Comparison of ENCODE assay signal across 7 cellular contexts in genomic region chr1:52633291-52633754, GRCh38. TPM values are rescaled to one million over a fixed set of nuclear protein-coding genes. Genes with fewer than 3 reads are reported as not detected.
DNase-seq lines count a peak whose midpoint lies in the region; ATAC-seq and TF ChIP-seq lines count a peak whose summit lies in the region.

No MANE protein-coding gene starts in this region.

- H3K79me2 ChIP-seq in H9 (ENCODE audit: insufficient read depth, low read length) (no peaks in the 10 kb centered on the region), parathyroid adenoma (no peaks in the 10 kb centered on the region)

- no peaks in the 10 kb centered on the region for H3K36me3 ChIP-seq in parathyroid adenoma (ENCODE audit: control insufficient read depth, insufficient read depth, low read length)

- H3K4me1 ChIP-seq in H9 (ENCODE audit: insufficient read depth, low read length) (no peaks in the 10 kb centered on the region; the same call in 1 of the 2 replicates), parathyroid adenoma (no peaks in the 10 kb centered on the region)

- H3K27me3 ChIP-seq in H9 (ENCODE audit: insufficient read depth, low read length) (peaks cover 30% of the 10 kb centered on the region), parathyroid adenoma (ENCODE audit: control insufficient read depth, insufficient read depth, low read length) (peaks cover 5% of the 10 kb centered on the region)

- no peak overlapping the region for H3T11ph ChIP-seq in H9 (ENCODE audit: low read length)

- peaks cover 0 to 8% (median 7%) of the 10 kb centered on the region in 3 experiments; a peak in 3 of 7 replicates for H3K36me3 Mint-ChIP-seq in H9 (ENCODE audit: insufficient read depth in 1 of 3, low read depth in 3 of 3)
- H3K36me3 Mint-ChIP-seq in activated CD4-positive, alpha-beta memory T cell treated with anti-CD3 and anti-CD28 coated beads, Interleukin-2, amount 10 ng/mL, durations not matched to agents 7 days and 5 days (ENCODE audit: low read depth): peaks cover 28% of the 10 kb centered on the region

- DNase-seq in H9 (peak; percentile 59), epithelial cell of proximal tubule (ENCODE audit: low read depth) (no peak)
- DNase-seq in activated CD4-positive, alpha-beta memory T cell treated with anti-CD3 and anti-CD28 coated beads, Interleukin-2, amount 10 ng/mL, durations not matched to agents 7 days and 5 days: peak; percentile 35

- H2BK20ac ChIP-seq in H9 (ENCODE audit: low read depth, low read length, poor library complexity, severe bottlenecking): no peak overlapping the region

- H2BK5ac ChIP-seq in H9 (ENCODE audit: insufficient read length, low read length): no peak overlapping the region

- H2AK5ac ChIP-seq in H9 (ENCODE audit: insufficient read length, low read length): no peak overlapping the region

- CTCF ChIA-PET in activated CD4-positive, alpha-beta memory T cell treated with anti-CD3 and anti-CD28 coated beads, Interleukin-2, amount 10 ng/mL, durations not matched to agents 7 days and 5 days (lab: Charles Lee): interaction anchor here (0.7 to 1.9 kb wide), 4 partner anchors 13 to 266 kb away, joined by 3 to 6 read pairs (median 6); partner anchors contain the start of genes ORC1 and PRPF38A

- no peaks in the 10 kb centered on the region for H3K9me3 ChIP-seq in H9 (ENCODE audit: control insufficient read depth, low read depth, low read length)
- no peaks in the 10 kb centered on the region for H3K9me3 ChIP-seq in parathyroid adenoma (ENCODE audit: control insufficient read depth, low read length)

- H3K27me3 Mint-ChIP-seq in H9 (ENCODE audit: low read depth): peaks cover 79% of the 10 kb centered on the region
- H3K27me3 Mint-ChIP-seq in activated CD4-positive, alpha-beta memory T cell treated with anti-CD3 and anti-CD28 coated beads, Interleukin-2, amount 10 ng/mL, durations not matched to agents 7 days and 5 days: peaks cover 10% of the 10 kb centered on the region

- H3K4me3 Mint-ChIP-seq in H9: peak overlapping the region; percentile 55 to 75
- peak overlapping the region; percentile 84 for H3K4me3 Mint-ChIP-seq in activated CD4-positive, alpha-beta memory T cell treated with anti-CD3 and anti-CD28 coated beads, Interleukin-2, amount 10 ng/mL, durations not matched to agents 7 days and 5 days

- no peaks in the 10 kb centered on the region for H4K20me1 ChIP-seq in H9 (ENCODE audit: control insufficient read depth, insufficient read depth, insufficient read length)

- no CpG with 5 or more reads among the region's 52 CpGs for WGBS in H9 (ENCODE audit: extremely low coverage, insufficient read length, low lambda C conversion rate)

- no peak overlapping the region for H3K4ac ChIP-seq in H9 (ENCODE audit: low read depth, low read length)

- H3K18ac ChIP-seq in H9 (ENCODE audit: insufficient read length, low read depth, low read length): peak overlapping the region; percentile 87

- TF ChIP-seq CTCF in H9 (conservative IDR thresholded peaks at IDR 0.05) (no peak), epithelial cell of proximal tubule (conservative IDR thresholded peaks at IDR 0.05; ENCODE audit: low read depth, low read length) (no peak), parathyroid adenoma (IDR thresholded peaks at IDR 0.05) (no peak)

- H3K9me3 Mint-ChIP-seq in H9: peaks cover 9% of the 10 kb centered on the region in 2 experiments
- peaks cover 8% of the 10 kb centered on the region for H3K9me3 Mint-ChIP-seq in activated CD4-positive, alpha-beta memory T cell treated with anti-CD3 and anti-CD28 coated beads, Interleukin-2, amount 10 ng/mL, durations not matched to agents 7 days and 5 days

- H3K4me3 ChIP-seq in epithelial cell of proximal tubule (ENCODE audit: low read depth, low read length): peak overlapping the region; percentile 42
- H3K4me3 ChIP-seq in parathyroid adenoma (ENCODE audit: low read depth, low read length): peak overlapping the region; percentile 39

- H3K9ac ChIP-seq in H9 (ENCODE audit: extremely low read depth, insufficient read length, low read length) (no peak overlapping the region), parathyroid adenoma (no peak overlapping the region)

- H4K5ac ChIP-seq in H9 (ENCODE audit: insufficient read length, low read depth, low read length): no peak overlapping the region

- no peak overlapping the region for H4K8ac ChIP-seq in H9 (replicated peaks; ENCODE audit: insufficient read length, low read depth, low read length)

- H3K27ac ChIP-seq in H9 (ENCODE audit: insufficient read length, low read depth, low read length): no peak overlapping the region
- H3K27ac ChIP-seq in parathyroid adenoma: no peak overlapping the region

- H3K79me1 ChIP-seq in H9 (ENCODE audit: insufficient read depth, low read depth, low read length, poor library complexity, severe bottlenecking): no peaks in the 10 kb centered on the region

- H2AFZ ChIP-seq in H9 (ENCODE audit: low read length) (no peak overlapping the region), parathyroid adenoma (peak overlapping the region; percentile 73)

- H4K91ac ChIP-seq in H9 (ENCODE audit: insufficient read length, low read depth, low read length): no peak overlapping the region

- H3K23ac ChIP-seq in H9 (ENCODE audit: insufficient read length, low read depth, low read length): no peak overlapping the region

- H2BK15ac ChIP-seq in H9 (ENCODE audit: low read depth, low read length): no peak overlapping the region

- H3K27ac Mint-ChIP-seq in H9: no peak overlapping the region
- peak overlapping the region; percentile 80 for H3K27ac Mint-ChIP-seq in activated CD4-positive, alpha-beta memory T cell treated with anti-CD3 and anti-CD28 coated beads, Interleukin-2, amount 10 ng/mL, durations not matched to agents 7 days and 5 days

- no peak overlapping the region for H2BK120ac ChIP-seq in H9 (ENCODE audit: low read depth, low read length, poor library complexity, severe bottlenecking)

- H3K4me2 ChIP-seq in H9 (ENCODE audit: insufficient read depth, insufficient read length, low read length) (peak overlapping the region; percentile 50), parathyroid adenoma (ENCODE audit: low read length) (peak overlapping the region; percentile 61)

- H3K4me1 Mint-ChIP-seq in H9: peaks cover 19 to 28% of the 10 kb centered on the region in 2 experiments
- peaks cover 64% of the 10 kb centered on the region for H3K4me1 Mint-ChIP-seq in activated CD4-positive, alpha-beta memory T cell treated with anti-CD3 and anti-CD28 coated beads, Interleukin-2, amount 10 ng/mL, durations not matched to agents 7 days and 5 days

- peaks cover 4% of the 10 kb centered on the region for H3K23me2 ChIP-seq in H9 (ENCODE audit: insufficient read length, low read depth, low read length, poor library complexity, severe bottlenecking)

- H3K14ac ChIP-seq in H9 (ENCODE audit: insufficient read depth, low read length): peak overlapping the region; percentile 70

- POLR2A ChIA-PET in activated CD4-positive, alpha-beta memory T cell treated with anti-CD3 and anti-CD28 coated beads, Interleukin-2, amount 10 ng/mL, durations not matched to agents 7 days and 5 days (lab: Charles Lee): interaction anchor here (0.9 to 3.6 kb wide), 14 partner anchors 8 to 288 kb away, joined by 3 to 23 read pairs (median 8); partner anchors contain the start of genes CC2D1B, ECHDC2, ORC1 and PRPF38A

- no peak for ATAC-seq in HG03432 (IDR thresholded peaks at IDR 0.05; ENCODE audit: unreplicated experiment)
- ATAC-seq in GM21737 (IDR thresholded peaks at IDR 0.05; ENCODE audit: unreplicated experiment): no peak
- no peak for ATAC-seq in HG02938 (IDR thresholded peaks at IDR 0.05; ENCODE audit: unreplicated experiment)

- peak overlapping the region; percentile 98 for H2BK12ac ChIP-seq in H9 (ENCODE audit: insufficient read length, low read depth, low read length)

- H3K56ac ChIP-seq in H9 (ENCODE audit: insufficient read length, low read depth, low read length): no peak overlapping the region

RNA-seq across cellular contexts. Expression of gene SHISAL2A, which starts 0.4 kb away (rescaled TPM):
- total RNA-seq in H9 (2021) (0.44 and 0.90 TPM in 2 replicates), epithelial cell of proximal tubule (0.17 TPM in 1 of 2 replicates, not detected in the other)
- 10 to 100 TPM; 10.8 to 11.4 TPM for total RNA-seq in activated CD4-positive, alpha-beta memory T cell treated with anti-CD3 and anti-CD28 coated beads, Interleukin-2, amount 10 ng/mL, durations not matched to agents 7 days and 5 days

RNA-seq across cellular contexts. Expression of gene GPX7, which starts 31.2 kb away (rescaled TPM):
- 12.1 and 12.5 TPM in 2 replicates for total RNA-seq in H9 (2021)
- total RNA-seq in activated CD4-positive, alpha-beta memory T cell treated with anti-CD3 and anti-CD28 coated beads, Interleukin-2, amount 10 ng/mL, durations not matched to agents 7 days and 5 days: 10 to 100 TPM; 21.2 to 23.5 TPM
- 35.1 and 39.8 TPM in 2 replicates for total RNA-seq in epithelial cell of proximal tubule
